Comparison of ENCODE assay signal across 37 cellular contexts in genomic region chr5:8769631-8770030, GRCh38.
DNase-seq lines count a peak whose midpoint lies in the region; ATAC-seq, FAIRE-seq and TF ChIP-seq lines count a peak whose summit lies in the region.
"Had no signal": no experiment of that assay in that cellular context is flagged by ENCODE, and none has a peak within 500 bp of the region (broad histone marks: within the 10 kb centered on the region; RNA-seq: fewer than 3 reads in every experiment).

No MANE protein-coding gene starts in this region.

- H3F3A ChIP-seq in PC-3 (ENCODE audit: low read length, unreplicated experiment): no peaks in the 10 kb centered on the region

- H3K9ac ChIP-seq in PC-3 (ENCODE audit: low read length): no peak overlapping the region
- H3K9ac ChIP-seq: BLaER1; BLaER1 treated with 17β-estradiol and CSF1 and Interleukin-3, amounts not matched to agents 10 nM and 100 nM had no signal

- no peaks in the 10 kb centered on the region for H3K36me3 ChIP-seq in PC-3 (ENCODE audit: low read depth, low read length)
- H3K36me3 ChIP-seq in bronchial epithelial cell (ENCODE audit: control insufficient read depth, insufficient read depth, low read length): no peaks in the 10 kb centered on the region
- H3K36me3 ChIP-seq: BE2C; BLaER1; BLaER1 treated with 17β-estradiol and CSF1 and Interleukin-3, amounts not matched to agents 10 nM and 100 nM had no signal

- H3K9me3 Mint-ChIP-seq in activated CD8-positive, alpha-beta T cell treated with anti-CD3 and anti-CD28 coated beads, Interleukin-2, amount 10 ng/mL, durations not matched to agents 7 days and 5 days (ENCODE audit: insufficient read depth): peaks cover 5% of the 10 kb centered on the region
- H3K9me3 Mint-ChIP-seq: CD8-positive, alpha-beta T cell had no signal

- POLR2A ChIA-PET in PC-3 (lab: Charles Lee; ENCODE audit: unreplicated experiment): no interaction called here
- POLR2A ChIA-PET in activated CD8-positive, alpha-beta T cell treated with anti-CD3 and anti-CD28 coated beads, Interleukin-2, amount 10 ng/mL, durations not matched to agents 7 days and 5 days (lab: Charles Lee): no interaction called here

- H3K27ac Mint-ChIP-seq in activated CD8-positive, alpha-beta T cell treated with anti-CD3 and anti-CD28 coated beads, Interleukin-2, amount 10 ng/mL, durations not matched to agents 7 days and 5 days: no peak overlapping the region
- H3K27ac Mint-ChIP-seq: B cell; CD14-positive monocyte; CD4-positive, alpha-beta memory T cell; CD4-positive, alpha-beta T cell; CD4-positive, CD25-positive, alpha-beta regulatory T cell; CD8-positive, alpha-beta memory T cell; CD8-positive, alpha-beta T cell had no signal

- FAIRE-seq in HTR-8/SVneo (lab: Jason Lieb, UNC) (peak; percentile 26), bronchial epithelial cell (lab: Jason Lieb, UNC) (no peak)
- FAIRE-seq: A204.1, A549, D721Med had no signal

- H3K4me3 ChIP-seq in PC-3 (ENCODE audit: low read length): no peak overlapping the region
- H3K4me3 ChIP-seq in bronchial epithelial cell (ENCODE audit: low read depth, low read length): no peak overlapping the region
- no peak overlapping the region for H3K4me3 ChIP-seq in epithelial cell of esophagus (ENCODE audit: low read length)
- H3K4me3 ChIP-seq: A549; BLaER1; BLaER1 treated with 17β-estradiol and CSF1 and Interleukin-3, amounts not matched to agents 10 nM and 100 nM had no signal

- H3K79me2 ChIP-seq in PC-3 (ENCODE audit: low read length): no peaks in the 10 kb centered on the region

- CTCF ChIA-PET in PC-3 (lab: Charles Lee): no interaction called here
- CTCF ChIA-PET in activated CD8-positive, alpha-beta T cell treated with anti-CD3 and anti-CD28 coated beads, Interleukin-2, amount 10 ng/mL, durations not matched to agents 7 days and 5 days (lab: Charles Lee): no interaction called here

- peaks cover 10% of the 10 kb centered on the region for H3K4me1 ChIP-seq in PC-3 (ENCODE audit: insufficient read depth, low read length)
- H3K4me1 ChIP-seq: A549, BE2C, Caco-2 had no signal

- H3K36me3 Mint-ChIP-seq in activated CD8-positive, alpha-beta T cell treated with anti-CD3 and anti-CD28 coated beads, Interleukin-2, amount 10 ng/mL, durations not matched to agents 7 days and 5 days (ENCODE audit: low read depth): no peaks in the 10 kb centered on the region
- H3K36me3 Mint-ChIP-seq: CD14-positive monocyte; CD4-positive, alpha-beta memory T cell; CD4-positive, CD25-positive, alpha-beta regulatory T cell; CD8-positive, alpha-beta memory T cell; CD8-positive, alpha-beta T cell had no signal

- no peak overlapping the region for H3K4me2 ChIP-seq in PC-3 (ENCODE audit: low read length)
- H3K4me2 ChIP-seq: A549; BLaER1; BLaER1 treated with 17β-estradiol and CSF1 and Interleukin-3, amounts not matched to agents 10 nM and 100 nM had no signal

- DNase-seq in HTR-8/SVneo (ENCODE audit: insufficient read length, low spot score) (no peak), PC-3 (peak; percentile 30), bronchial epithelial cell (ENCODE audit: low read depth) (peak; percentile 69), epithelial cell of esophagus (ENCODE audit: low read depth) (peak; percentile 54), NCI-H1105 treated with DMSO at 0.1 percent for 48 hours (lab: John Stamatoyannopoulos, UW) (no peak), NCI-H1417 (lab: John Stamatoyannopoulos, UW) (no peak)
- no peak for DNase-seq in activated CD8-positive, alpha-beta T cell treated with anti-CD3 and anti-CD28 coated beads, Interleukin-2, amount 10 ng/mL, durations not matched to agents 7 days and 5 days
- DNase-seq: 8988T; ACHN; AML-193; BE2C; C1 segment of cervical spinal cord; Caco-2; Calu3; CD4-positive, alpha-beta memory T cell; CD4-positive, alpha-beta T cell; CD4-positive, CD25-positive, alpha-beta regulatory T cell; CD8-positive, alpha-beta memory T cell; CD8-positive, alpha-beta T cell; COR-L47; DMS 273 treated with DMSO at 0.1 percent for 48 hours; DMS153; DMS53; DMS79; DMS79 treated with DMSO at 0.1 percent for 48 hours; DND-41; EL had no signal

- TF ChIP-seq CTCF in PC-3 (conservative IDR thresholded peaks at IDR 0.05; ENCODE audit: low read depth, low read length) (no peak), bronchial epithelial cell (IDR thresholded peaks at IDR 0.05; ENCODE audit: insufficient read depth, low read length, severe bottlenecking) (no peak), epithelial cell of esophagus (IDR thresholded peaks at IDR 0.05; ENCODE audit: insufficient read depth, low read depth, low read length, missing control alignments) (no peak)

- peaks cover 4% of the 10 kb centered on the region; the same call in 1 of the 2 replicates for H3K9me2 ChIP-seq in PC-3 (replicated peaks; ENCODE audit: low read length)

- H3K4me3 Mint-ChIP-seq in activated CD8-positive, alpha-beta T cell treated with anti-CD3 and anti-CD28 coated beads, Interleukin-2, amount 10 ng/mL, durations not matched to agents 7 days and 5 days: no peak overlapping the region
- H3K4me3 Mint-ChIP-seq: B cell; CD14-positive monocyte; CD4-positive, alpha-beta memory T cell; CD4-positive, alpha-beta T cell; CD8-positive, alpha-beta memory T cell; CD8-positive, alpha-beta T cell had no signal

- H3K9me3 ChIP-seq in PC-3 (ENCODE audit: low read length): no peaks in the 10 kb centered on the region
- H3K9me3 ChIP-seq: A549, BE2C, BLaER1, Caco-2 had no signal

- BruUV-seq in PC-3 (replicated peaks; lab: Mats Ljungman, UMichigan): no TSS peak

- no peaks in the 10 kb centered on the region for H3K27me3 Mint-ChIP-seq in activated CD8-positive, alpha-beta T cell treated with anti-CD3 and anti-CD28 coated beads, Interleukin-2, amount 10 ng/mL, durations not matched to agents 7 days and 5 days (ENCODE audit: low read depth)
- H3K27me3 Mint-ChIP-seq: B cell; CD4-positive, alpha-beta memory T cell; CD4-positive, alpha-beta T cell; CD4-positive, CD25-positive, alpha-beta regulatory T cell had no signal

- H4K20me1 ChIP-seq in PC-3 (ENCODE audit: low read length): no peaks in the 10 kb centered on the region
- H4K20me1 ChIP-seq: BLaER1; BLaER1 treated with 17β-estradiol and CSF1 and Interleukin-3, amounts not matched to agents 10 nM and 100 nM had no signal

- ATAC-seq in PC-3 (no peak), GM18519 (IDR thresholded peaks at IDR 0.05; ENCODE audit: low FRiP score, unreplicated experiment) (no peak)
- ATAC-seq in activated CD8-positive, alpha-beta T cell treated with anti-CD3 and anti-CD28 coated beads, Interleukin-2, amount 10 ng/mL, durations not matched to agents 7 days and 5 days: no peak
- ATAC-seq: A549; CD8-positive, alpha-beta T cell had no signal

- no peaks in the 10 kb centered on the region for H3K4me1 Mint-ChIP-seq in activated CD8-positive, alpha-beta T cell treated with anti-CD3 and anti-CD28 coated beads, Interleukin-2, amount 10 ng/mL, durations not matched to agents 7 days and 5 days (ENCODE audit: low read depth)
- H3K4me1 Mint-ChIP-seq: B cell; CD14-positive monocyte; CD4-positive, alpha-beta memory T cell; CD4-positive, CD25-positive, alpha-beta regulatory T cell; CD8-positive, alpha-beta memory T cell had no signal

- H3K27ac ChIP-seq in PC-3 (ENCODE audit: low read length): no peak overlapping the region
- H3K27ac ChIP-seq: 22Rv1; A549; BLaER1; BLaER1 treated with 17β-estradiol and CSF1 and Interleukin-3, amounts not matched to agents 10 nM and 100 nM; C4-2B had no signal

- no peak overlapping the region for H2AFZ ChIP-seq in PC-3 (ENCODE audit: low read length)

- H3K27me3 ChIP-seq in PC-3 (ENCODE audit: low read length): no peaks in the 10 kb centered on the region
- H3K27me3 ChIP-seq in bronchial epithelial cell (ENCODE audit: control insufficient read depth, insufficient read depth, low read length): no peaks in the 10 kb centered on the region
- H3K27me3 ChIP-seq: BE2C; BLaER1; BLaER1 treated with 17β-estradiol and CSF1 and Interleukin-3, amounts not matched to agents 10 nM and 100 nM had no signal

- intact Hi-C loops in PC-3 (cut with micrococcal nuclease): no loop called here

Comparison
In these comparisons a context has a peak if more than half of its experiments do, and no peak if none do; other contexts are left out.
1. DNase-seq: peak in PC-3 (single experiment), bronchial epithelial cell (single experiment) and epithelial cell of esophagus (single experiment); none in HTR-8/SVneo (single experiment), NCI-H1105 treated with DMSO at 0.1 percent for 48 hours (single experiment), NCI-H1417 (0 of 3) and activated CD8-positive, alpha-beta T cell treated with anti-CD3 and anti-CD28 coated beads, Interleukin-2, amount 10 ng/mL, durations not matched to agents 7 days and 5 days (single experiment).